Comparison of ENCODE assay signal across 1 cellular context in the genomic region with DNA sequence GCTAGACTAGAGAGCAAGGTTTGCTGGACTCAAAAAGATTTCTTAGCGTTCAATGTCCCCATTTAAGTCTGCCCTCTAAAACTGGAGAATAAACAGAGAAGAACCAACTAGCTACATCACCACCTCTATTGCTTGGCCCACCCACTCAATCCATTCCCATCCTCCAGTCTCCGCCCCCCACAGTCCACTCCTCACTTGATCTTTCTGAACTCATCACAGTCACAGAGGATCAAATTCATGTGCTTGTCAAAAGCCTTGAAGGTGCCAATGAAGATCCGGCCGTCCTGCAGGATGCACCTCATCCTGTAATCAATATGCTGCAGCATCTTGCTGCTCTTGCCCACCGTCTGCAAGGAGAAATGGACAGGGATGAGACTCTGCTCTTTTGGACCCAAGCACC.
A peak's percentile ranks its signal among the peaks of the same experiment; 100 is the strongest.
TF ChIP-seq lines count a peak whose summit lies in the region.

No MANE protein-coding gene starts in this region.

TF ChIP-seq in H1, 55 proteins besides CTCF, POLR2A, EP300 and RAD21:
- TF ChIP-seq POLR2AphosphoS5 (IDR thresholded peaks at IDR 0.05; ENCODE audit: low read depth, low read length) (peak; percentile 69; the same call in 1 of the 2 replicates), TCF12 (IDR thresholded peaks at IDR 0.05; ENCODE audit: low read depth, low read length) (no peak), KDM5A (IDR thresholded peaks at IDR 0.05; ENCODE audit: low read length) (no peak)
TF ChIP-seq in H1: peak in this region for 1.
